16 cellular contexts compared by ENCODE assay signal in the genomic region with DNA sequence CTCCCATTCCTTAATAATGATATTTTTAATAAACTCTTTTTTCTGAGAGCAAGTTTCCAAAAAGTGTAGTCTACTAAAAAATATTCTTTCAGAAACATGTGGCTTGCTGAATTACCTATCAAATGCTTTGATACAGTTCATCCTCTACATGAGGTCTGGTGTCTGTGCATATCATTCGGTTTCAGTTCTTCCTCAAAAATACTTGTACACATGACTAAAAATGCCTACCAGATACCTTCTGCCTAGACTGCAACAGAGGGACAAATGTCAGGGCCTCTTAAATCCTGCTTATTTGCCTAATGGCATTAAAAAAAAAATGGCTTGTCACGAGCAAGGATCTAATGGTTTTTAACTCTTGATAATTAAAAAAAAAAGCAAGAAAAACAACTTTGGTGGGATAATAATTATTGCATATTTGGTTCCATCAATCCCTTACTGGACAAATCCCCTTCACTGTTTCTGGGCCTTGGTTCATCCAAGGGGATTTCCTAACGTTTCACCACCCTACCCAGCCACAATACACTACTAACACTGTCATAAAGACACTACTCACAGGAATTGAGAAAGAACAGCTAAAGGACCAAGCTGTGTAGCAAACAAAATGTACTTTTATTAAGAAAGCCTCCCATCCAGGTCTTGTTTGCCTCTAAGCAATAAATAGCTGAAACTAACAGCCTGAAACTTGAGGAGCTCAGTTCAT.
"Had no signal": no experiment of that assay in that cellular context is flagged by ENCODE, and none has a peak within 500 bp of the region (broad histone marks: within the 10 kb centered on the region; RNA-seq: fewer than 3 reads in every experiment).

No MANE protein-coding gene starts in this region.

- DNase-seq: activated CD4-positive, CD25-positive, alpha-beta regulatory T cell treated with anti-CD3 and anti-CD28 coated beads, Interleukin-2, amount 50 U/mL, for 72 hours; activated naive CD4-positive, alpha-beta T cell treated with anti-CD3 and anti-CD28 coated beads, Interleukin-2, amount 10 ng/mL, durations not matched to agents 7 days and 5 days; dermis blood vessel endothelial cell; effector memory CD8-positive, alpha-beta T cell; foreskin melanocyte; kidney glomerular epithelial cell; mesenchymal stem cell; naive thymus-derived CD8-positive, alpha-beta T cell; posterior cingulate gyrus; stimulated activated CD4-positive, alpha-beta T cell treated with anti-CD3 and anti-CD28 coated beads, Interleukin-2, amount 100 ng/mL, for 48 hours; stimulated activated naive CD4-positive, alpha-beta T cell; transverse colon had no signal

- ATAC-seq: effector memory CD8-positive, alpha-beta T cell; naive thymus-derived CD8-positive, alpha-beta T cell had no signal

- H3K4me3 Mint-ChIP-seq: activated naive CD4-positive, alpha-beta T cell treated with anti-CD3 and anti-CD28 coated beads, Interleukin-2, amount 10 ng/mL, durations not matched to agents 7 days and 5 days; effector memory CD8-positive, alpha-beta T cell; naive thymus-derived CD8-positive, alpha-beta T cell; T-helper 2 cell treated with Interferon-gamma antibody and Interleukin-4, amounts not matched to agents 5 μg/mL and 100 μg/mL, for 36 hours had no signal

- H3K4me1 Mint-ChIP-seq: activated naive CD4-positive, alpha-beta T cell treated with anti-CD3 and anti-CD28 coated beads, Interleukin-2, amount 10 ng/mL, durations not matched to agents 7 days and 5 days had no signal

- H3K27me3 Mint-ChIP-seq: activated naive CD4-positive, alpha-beta T cell treated with anti-CD3 and anti-CD28 coated beads, Interleukin-2, amount 10 ng/mL, durations not matched to agents 7 days and 5 days; effector memory CD8-positive, alpha-beta T cell; naive thymus-derived CD8-positive, alpha-beta T cell had no signal

- H3K9me3 Mint-ChIP-seq: activated naive CD4-positive, alpha-beta T cell treated with anti-CD3 and anti-CD28 coated beads, Interleukin-2, amount 10 ng/mL, durations not matched to agents 7 days and 5 days; activated T-helper 2 cell treated with anti-CD3 and anti-CD28 coated beads, Interferon-gamma antibody, Interleukin-2, Interleukin-4, amounts not matched to agents 10 μg/mL and 5 μg/mL and 100 μg/mL, durations not matched to agents 14 hours and 24 hours and 36 hours; effector memory CD8-positive, alpha-beta T cell; naive thymus-derived CD8-positive, alpha-beta T cell; T-helper 2 cell treated with Interferon-gamma antibody and Interleukin-4, amounts not matched to agents 5 μg/mL and 100 μg/mL, for 36 hours had no signal

- H3K27ac Mint-ChIP-seq: activated naive CD4-positive, alpha-beta T cell treated with anti-CD3 and anti-CD28 coated beads, Interleukin-2, amount 10 ng/mL, durations not matched to agents 7 days and 5 days; activated T-helper 2 cell treated with anti-CD3 and anti-CD28 coated beads, Interferon-gamma antibody, Interleukin-2, Interleukin-4, amounts not matched to agents 10 μg/mL and 5 μg/mL and 100 μg/mL, durations not matched to agents 14 hours and 24 hours and 36 hours; effector memory CD8-positive, alpha-beta T cell; T-helper 2 cell treated with Interferon-gamma antibody and Interleukin-4, amounts not matched to agents 5 μg/mL and 100 μg/mL, for 36 hours had no signal

- FAIRE-seq: astrocyte, bronchial epithelial cell had no signal
